Comparison of ENCODE assay signal across 25 cellular contexts in genomic region chr1:112626193-112626592, GRCh38. TPM values are rescaled to one million over a fixed set of nuclear protein-coding genes. Genes with fewer than 3 reads are reported as not detected.
DNase-seq lines count a peak whose midpoint lies in the region; ATAC-seq and TF ChIP-seq lines count a peak whose summit lies in the region.
"Had no signal": no experiment of that assay in that cellular context is flagged by ENCODE, and none has a peak within 500 bp of the region (broad histone marks: within the 10 kb centered on the region; RNA-seq: fewer than 3 reads in every experiment).

No MANE protein-coding gene starts in this region.

- H3K36me3 Mint-ChIP-seq in CD8-positive, alpha-beta memory T cell, result peaks cover 0 to 65% (median 16%) of the 10 kb centered on the region in 3 donors
- peaks cover 65% of the 10 kb centered on the region for H3K36me3 Mint-ChIP-seq in activated naive CD8-positive, alpha-beta T cell treated with anti-CD3 and anti-CD28 coated beads, Interleukin-2, amount 50 U/mL, for 24 hours (ENCODE audit: low read depth)
- no peaks in the 10 kb centered on the region for H3K36me3 Mint-ChIP-seq in neural crest cell (ENCODE audit: low read depth)

- peaks cover 100% of the 10 kb centered on the region for H3K79me2 ChIP-seq in SK-N-SH (ENCODE audit: insufficient read depth)

- H3F3A ChIP-seq in SK-N-SH (replicated peaks; ENCODE audit: insufficient read depth), result peaks cover 11% of the 10 kb centered on the region

- H3K36me3 ChIP-seq in SK-N-SH (replicated peaks in 1 of 2; ENCODE audit: control insufficient read depth in 1 of 2, insufficient read depth in 2 of 2, low read length in 1 of 2) (peaks cover 3 to 16% of the 10 kb centered on the region in 2 experiments), left ventricle myocardium inferior (no peaks in the 10 kb centered on the region)
- peaks cover 3% of the 10 kb centered on the region for H3K36me3 ChIP-seq in CD8-positive, alpha-beta memory T cell (ENCODE audit: insufficient read depth, low read length)
- H3K36me3 ChIP-seq: ovary had no signal

- intact Hi-C loops in left ventricle myocardium inferior (cut with micrococcal nuclease), result no loop called here

- H3K27me3 ChIP-seq in SK-N-SH (ENCODE audit: insufficient read depth) (no peaks in the 10 kb centered on the region), left ventricle myocardium inferior (ENCODE audit: low read depth) (no peaks in the 10 kb centered on the region)
- no peaks in the 10 kb centered on the region for H3K27me3 ChIP-seq in CD8-positive, alpha-beta memory T cell (ENCODE audit: insufficient read depth, low read length, poor library complexity, severe bottlenecking)
- H3K27me3 ChIP-seq: ovary, stomach, tibial artery had no signal

- no peak overlapping the region for H3K27ac ChIP-seq in SK-N-SH (ENCODE audit: low read depth in 2 of 2, low read length in 1 of 2)
- no peak overlapping the region for H3K27ac ChIP-seq in CD8-positive, alpha-beta memory T cell (ENCODE audit: low read depth, low read length)
- H3K27ac ChIP-seq in left ventricle myocardium inferior (replicated peaks), result no peak overlapping the region
- H3K27ac ChIP-seq: 22Rv1, ovary, stomach, tibial artery had no signal

- H3K27me3 Mint-ChIP-seq in CD8-positive, alpha-beta memory T cell, result no peaks in the 10 kb centered on the region
- H3K27me3 Mint-ChIP-seq in activated naive CD8-positive, alpha-beta T cell treated with anti-CD3 and anti-CD28 coated beads, Interleukin-2, amount 50 U/mL, for 24 hours, result no peaks in the 10 kb centered on the region
- no peaks in the 10 kb centered on the region for H3K27me3 Mint-ChIP-seq in neural crest cell (ENCODE audit: low read depth)
- H3K27me3 Mint-ChIP-seq: activated CD4-positive, alpha-beta T cell treated with anti-CD3 and anti-CD28 coated beads for 36 hours; naive thymus-derived CD8-positive, alpha-beta T cell had no signal

- H3K4me1 ChIP-seq in SK-N-SH (ENCODE audit: control insufficient read depth in 1 of 2, insufficient read depth in 2 of 2, low read depth in 1 of 2, low read length in 1 of 2) (peaks cover 7 to 15% of the 10 kb centered on the region in 2 experiments; a peak in 3 of 4 replicates), left ventricle myocardium inferior (peaks cover 88% of the 10 kb centered on the region)
- peaks cover 85% of the 10 kb centered on the region for H3K4me1 ChIP-seq in CD8-positive, alpha-beta memory T cell (ENCODE audit: insufficient read depth, low read length)
- H3K4me1 ChIP-seq: Caco-2 had no signal

- H4K20me1 ChIP-seq in SK-N-SH (ENCODE audit: insufficient read depth), result peaks cover 95% of the 10 kb centered on the region

- no peak overlapping the region for H3K4me3 ChIP-seq in SK-N-SH (ENCODE audit: low read depth in 2 of 2, low read length in 1 of 2)
- H3K4me3 ChIP-seq in CD8-positive, alpha-beta memory T cell (ENCODE audit: low read length), result no peak overlapping the region
- H3K4me3 ChIP-seq in left ventricle myocardium inferior, result no peak overlapping the region
- H3K4me3 ChIP-seq: ovary, stomach, tibial artery had no signal

- H3K9ac ChIP-seq in SK-N-SH, result no peak overlapping the region

- ATAC-seq in SK-N-SH treated with all-trans-retinoic acid at 6 μM for 48 hours, result no peak
- no peak for ATAC-seq in activated naive CD8-positive, alpha-beta T cell treated with anti-CD3 and anti-CD28 coated beads, Interleukin-2, amount 50 U/mL, for 24 hours
- ATAC-seq: activated CD4-positive, alpha-beta T cell treated with anti-CD3 and anti-CD28 coated beads for 36 hours; naive thymus-derived CD8-positive, alpha-beta T cell; sciatic nerve had no signal

- WGBS in SK-N-SH (ENCODE audit: low lambda C conversion rate), result 98% methylated on average over 5 of the region's 5 CpGs

- TF ChIP-seq CTCF in SK-N-SH (IDR thresholded peaks at IDR 0.05), result no peak
- TF ChIP-seq CTCF in neural crest cell (conservative IDR thresholded peaks at IDR 0.05), result no peak
- no peak for TF ChIP-seq CTCF in left ventricle myocardium inferior (IDR thresholded peaks at IDR 0.05; ENCODE audit: borderline replicate concordance)

- no peaks in the 10 kb centered on the region for H3K9me3 ChIP-seq in SK-N-SH
- H3K9me3 ChIP-seq in CD8-positive, alpha-beta memory T cell (ENCODE audit: low read length), result no peaks in the 10 kb centered on the region
- H3K9me3 ChIP-seq in left ventricle myocardium inferior (replicated peaks), result no peaks in the 10 kb centered on the region
- H3K9me3 ChIP-seq: Caco-2, ovary, stomach, tibial artery had no signal

- POLR2A ChIA-PET in SK-N-SH (lab: Yijun Ruan, JAX), result no interaction called here
- POLR2A ChIA-PET in CD8-positive, alpha-beta memory T cell (lab: Charles Lee), result no interaction called here

- no peaks in the 10 kb centered on the region for H3K9me2 ChIP-seq in SK-N-SH

- H3K27ac Mint-ChIP-seq in CD8-positive, alpha-beta memory T cell, result peak overlapping the region in 7 of 8 donors; percentile 13 to 90 (median 54)
- peak overlapping the region; percentile 61 for H3K27ac Mint-ChIP-seq in activated naive CD8-positive, alpha-beta T cell treated with anti-CD3 and anti-CD28 coated beads, Interleukin-2, amount 50 U/mL, for 24 hours
- H3K27ac Mint-ChIP-seq in neural crest cell (ENCODE audit: unreplicated experiment), result no peak overlapping the region

- no peaks in the 10 kb centered on the region for H3K9me3 Mint-ChIP-seq in CD8-positive, alpha-beta memory T cell
- H3K9me3 Mint-ChIP-seq in activated naive CD8-positive, alpha-beta T cell treated with anti-CD3 and anti-CD28 coated beads, Interleukin-2, amount 50 U/mL, for 24 hours, result no peaks in the 10 kb centered on the region
- H3K9me3 Mint-ChIP-seq in neural crest cell, result no peaks in the 10 kb centered on the region
- H3K9me3 Mint-ChIP-seq: H9; naive thymus-derived CD8-positive, alpha-beta T cell had no signal

- peak overlapping the region in 4 of 7 donors; percentile 3 to 54 (median 12) for H3K4me3 Mint-ChIP-seq in CD8-positive, alpha-beta memory T cell
- H3K4me3 Mint-ChIP-seq in activated naive CD8-positive, alpha-beta T cell treated with anti-CD3 and anti-CD28 coated beads, Interleukin-2, amount 50 U/mL, for 24 hours, result peak overlapping the region; percentile 2
- peak overlapping the region; percentile 17 for H3K4me3 Mint-ChIP-seq in neural crest cell
- H3K4me3 Mint-ChIP-seq: activated CD4-positive, alpha-beta T cell treated with anti-CD3 and anti-CD28 coated beads for 36 hours; H9 had no signal

- CTCF ChIA-PET in SK-N-SH (lab: Yijun Ruan, JAX), result interaction anchor here (0.8 kb wide), 1 partner anchor 124 kb away, joined by 4 read pairs; no protein-coding TSS in a partner anchor
- CTCF ChIA-PET in CD8-positive, alpha-beta memory T cell (lab: Charles Lee), result no interaction called here

- DNase-seq in SK-N-SH, result no peak
- DNase-seq in CD8-positive, alpha-beta memory T cell, result no peak
- DNase-seq in activated naive CD8-positive, alpha-beta T cell treated with anti-CD3 and anti-CD28 coated beads, Interleukin-2, amount 50 U/mL, for 24 hours, result no peak
- no peak for DNase-seq in neural crest cell (ENCODE audit: low read depth, low spot score)
- no peak for DNase-seq in stimulated activated naive CD4-positive, alpha-beta T cell (lab: John Stamatoyannopoulos, UW)
- no peak for DNase-seq in DMS53 treated with DMSO at 0.1 percent for 48 hours (lab: John Stamatoyannopoulos, UW; ENCODE audit: unreplicated experiment)
- DNase-seq in left ventricle myocardium inferior, result no peak
- DNase-seq: activated CD4-positive, alpha-beta T cell treated with anti-CD3 and anti-CD28 coated beads for 36 hours; Caco-2; effector CD8-positive, alpha-beta T cell; foreskin melanocyte; H9; hippocampal formation; Kasumi-1; naive thymus-derived CD8-positive, alpha-beta T cell; NCI-H1092 treated with DMSO at 0.1 percent for 48 hours; NCI-H2029; stimulated activated CD4-positive, alpha-beta T cell treated with anti-CD3 and anti-CD28 coated beads, Interleukin-4, amount 100 ng/mL, for 4 hours; stomach; T-helper 2 cell; tibial artery had no signal

- H3K4me1 Mint-ChIP-seq in CD8-positive, alpha-beta memory T cell, result peaks cover 73 to 93% (median 88%) of the 10 kb centered on the region in 3 donors
- H3K4me1 Mint-ChIP-seq in activated naive CD8-positive, alpha-beta T cell treated with anti-CD3 and anti-CD28 coated beads, Interleukin-2, amount 50 U/mL, for 24 hours, result peaks cover 83% of the 10 kb centered on the region
- peaks cover 6% of the 10 kb centered on the region for H3K4me1 Mint-ChIP-seq in neural crest cell

- TF ChIP-seq EP300 in SK-N-SH (IDR thresholded peaks at IDR 0.05; ENCODE audit: borderline replicate concordance in 1 of 2, low read depth in 1 of 2, low read length in 1 of 2), result no peak

- H2AFZ ChIP-seq in SK-N-SH (ENCODE audit: low read depth), result no peak overlapping the region

- H3K4me2 ChIP-seq in SK-N-SH, result peak overlapping the region; percentile 18; the same call in 1 of the 2 replicates

- no peak for TF ChIP-seq RAD21 in SK-N-SH (IDR thresholded peaks at IDR 0.05; ENCODE audit: low read length)

TF ChIP-seq in SK-N-SH treated with all-trans-retinoic acid at 6 μM for 48 hours, 23 proteins besides CTCF, POLR2A, EP300 and RAD21 (continues in another document):
- TF ChIP-seq ZFP3 (CRISPR knock-in tag; IDR thresholded peaks at IDR 0.05), result no peak

RNA-seq across cellular contexts. Expression of gene CAPZA1, which starts 6.6 kb away (rescaled TPM):
- polyA plus RNA-seq in SK-N-SH (2012; rRNA removed), result 50.8 and 71.8 TPM in 2 replicates
- 88.4 and 108 TPM in 2 replicates for polyA plus RNA-seq in SK-N-SH (2012; cell fraction: cytosol; rRNA removed)
- 29.4 and 68.1 TPM in 2 replicates for polyA plus RNA-seq in SK-N-SH (2012; cell fraction: nucleus; rRNA removed)
- total RNA-seq in CD8-positive, alpha-beta memory T cell, result 100 to 1,000 TPM; 255 to 266 TPM
- polyA plus RNA-seq in CD8-positive, alpha-beta memory T cell, result 212 TPM
- 130 and 131 TPM in 2 replicates for total RNA-seq in neural crest cell
- total RNA-seq in left ventricle myocardium inferior, result 24.6 TPM

RNA-seq across cellular contexts. Expression of gene ST7L, which starts 7.3 kb away (rescaled TPM):
- 16.3 and 17.9 TPM in 2 replicates for polyA plus RNA-seq in SK-N-SH (2012; rRNA removed)
- polyA plus RNA-seq in SK-N-SH (2012; cell fraction: cytosol; rRNA removed), result 16.3 and 16.7 TPM in 2 replicates
- 17.6 and 26.1 TPM in 2 replicates for polyA plus RNA-seq in SK-N-SH (2012; cell fraction: nucleus; rRNA removed)
- 10 to 100 TPM; 11.6 to 12.2 TPM for total RNA-seq in CD8-positive, alpha-beta memory T cell
- polyA plus RNA-seq in CD8-positive, alpha-beta memory T cell, result 11.3 TPM
- 20.4 and 24.8 TPM in 2 replicates for total RNA-seq in neural crest cell
- total RNA-seq in left ventricle myocardium inferior, result 12.6 TPM

RNA-seq across cellular contexts. Expression of gene MOV10, which starts 48.3 kb away (rescaled TPM):
- 81.0 and 87.4 TPM in 2 replicates for polyA plus RNA-seq in SK-N-SH (2012; rRNA removed)
- polyA plus RNA-seq in SK-N-SH (2012; cell fraction: cytosol; rRNA removed), result 25.9 and 38.1 TPM in 2 replicates
- polyA plus RNA-seq in SK-N-SH (2012; cell fraction: nucleus; rRNA removed), result 325 and 510 TPM in 2 replicates
- 10 to 100 TPM; 29.9 to 31.0 TPM for total RNA-seq in CD8-positive, alpha-beta memory T cell
- polyA plus RNA-seq in CD8-positive, alpha-beta memory T cell, result 33.7 TPM
- total RNA-seq in neural crest cell, result 74.9 and 77.2 TPM in 2 replicates
- total RNA-seq in left ventricle myocardium inferior, result 12.7 TPM
